In the genomic region with DNA sequence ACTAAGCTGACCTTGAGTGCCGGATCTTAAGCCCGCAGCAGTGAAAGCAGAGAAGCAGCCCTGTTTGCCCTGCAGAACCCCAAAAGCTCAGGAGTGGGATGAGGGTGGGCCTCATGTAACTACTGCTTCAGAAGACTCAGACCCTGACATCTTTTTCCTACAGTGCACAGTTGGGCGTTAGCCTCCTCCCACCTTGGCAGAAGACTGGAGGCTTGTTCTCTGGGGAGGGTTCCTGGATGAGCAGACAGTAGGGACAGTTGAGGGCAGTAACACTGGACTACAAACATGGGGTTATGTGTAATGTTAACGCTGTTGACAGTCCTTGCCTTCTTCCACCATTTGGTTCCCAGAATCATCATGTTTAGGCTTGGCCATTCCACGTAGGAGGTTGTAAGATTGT, we compare ENCODE assay signal across 17 cellular contexts. TPM values are rescaled to one million over a fixed set of nuclear protein-coding genes. Genes with fewer than 3 reads are reported as not detected.
DNase-seq lines count a peak whose midpoint lies in the region; ATAC-seq, FAIRE-seq and TF ChIP-seq lines count a peak whose summit lies in the region.
"Had no signal": no experiment of that assay in that cellular context is flagged by ENCODE, and none has a peak within 500 bp of the region (broad histone marks: within the 10 kb centered on the region; RNA-seq: fewer than 3 reads in every experiment).

No MANE protein-coding gene starts in this region.

- peak overlapping the region; percentile 32 for H3K27ac Mint-ChIP-seq in stimulated activated naive CD8-positive, alpha-beta T cell treated with anti-CD3 and anti-CD28 coated beads, Interleukin-15, Interleukin-2, amounts not matched to agents 100 ng/mL and 50 ng/mL, for 24 hours
- H3K27ac Mint-ChIP-seq in T-helper 17 cell = peak overlapping the region; percentile 29
- H3K27ac Mint-ChIP-seq: CD14-positive monocyte had no signal

- no peak for TF ChIP-seq POLR2A in H54 (IDR thresholded peaks at IDR 0.05; ENCODE audit: low read depth, low read length)

- peaks cover 42% of the 10 kb centered on the region for H3K4me1 Mint-ChIP-seq in stimulated activated naive CD8-positive, alpha-beta T cell treated with anti-CD3 and anti-CD28 coated beads, Interleukin-15, Interleukin-2, amounts not matched to agents 100 ng/mL and 50 ng/mL, for 24 hours (ENCODE audit: low read depth)
- H3K4me1 Mint-ChIP-seq in T-helper 17 cell = peaks cover 4% of the 10 kb centered on the region
- H3K4me1 Mint-ChIP-seq: CD14-positive monocyte, H9 had no signal

- no peaks in the 10 kb centered on the region for H3K27me3 Mint-ChIP-seq in stimulated activated naive CD8-positive, alpha-beta T cell treated with anti-CD3 and anti-CD28 coated beads, Interleukin-15, Interleukin-2, amounts not matched to agents 100 ng/mL and 50 ng/mL, for 24 hours
- H3K27me3 Mint-ChIP-seq in T-helper 17 cell = no peaks in the 10 kb centered on the region
- H3K27me3 Mint-ChIP-seq: CD4-positive, alpha-beta memory T cell had no signal

- FAIRE-seq in H54 (lab: Jason Lieb, UNC) = no peak
- FAIRE-seq: A204.1 had no signal

- H3K4me3 Mint-ChIP-seq in stimulated activated naive CD8-positive, alpha-beta T cell treated with anti-CD3 and anti-CD28 coated beads, Interleukin-15, Interleukin-2, amounts not matched to agents 100 ng/mL and 50 ng/mL, for 24 hours = no peak overlapping the region
- H3K4me3 Mint-ChIP-seq in T-helper 17 cell = no peak overlapping the region
- H3K4me3 Mint-ChIP-seq: CD14-positive monocyte; CD4-positive, alpha-beta memory T cell; H9 had no signal

- DNase-seq in stimulated activated naive CD8-positive, alpha-beta T cell treated with anti-CD3 and anti-CD28 coated beads, Interleukin-15, Interleukin-2, amounts not matched to agents 100 U/mL and 50 U/mL, for 24 hours = no peak
- DNase-seq in T-helper 17 cell = no peak
- DNase-seq in left lobe of liver (ENCODE audit: low spot score) = peak; percentile 68
- DNase-seq in H54 (ENCODE audit: insufficient read length, low spot score) = no peak
- no peak for DNase-seq in GDM1 (lab: John Stamatoyannopoulos, UW)
- no peak for DNase-seq in HuH-7.5 (ENCODE audit: low spot score)
- DNase-seq: CD4-positive, alpha-beta memory T cell; DMS153; DMS79; GF-D8; GOT3; H9 had no signal

- H3K9me3 Mint-ChIP-seq in stimulated activated naive CD8-positive, alpha-beta T cell treated with anti-CD3 and anti-CD28 coated beads, Interleukin-15, Interleukin-2, amounts not matched to agents 100 ng/mL and 50 ng/mL, for 24 hours = no peaks in the 10 kb centered on the region
- H3K9me3 Mint-ChIP-seq: CD14-positive monocyte; CD4-positive, alpha-beta memory T cell; H9 had no signal

- H3K36me3 Mint-ChIP-seq in stimulated activated naive CD8-positive, alpha-beta T cell treated with anti-CD3 and anti-CD28 coated beads, Interleukin-15, Interleukin-2, amounts not matched to agents 100 ng/mL and 50 ng/mL, for 24 hours (ENCODE audit: low read depth) = peaks cover 88% of the 10 kb centered on the region
- H3K36me3 Mint-ChIP-seq in T-helper 17 cell (ENCODE audit: low read depth) = peaks cover 22% of the 10 kb centered on the region

- no peaks in the 10 kb centered on the region for H3K9me3 ChIP-seq in T-helper 17 cell (ENCODE audit: control insufficient read depth, low read length, poor library complexity, severe bottlenecking)
- H3K9me3 ChIP-seq: BLaER1 had no signal

- no peak for ATAC-seq in stimulated activated naive CD8-positive, alpha-beta T cell treated with anti-CD3 and anti-CD28 coated beads, Interleukin-15, Interleukin-2, amounts not matched to agents 100 U/mL and 50 U/mL, for 24 hours
- ATAC-seq in T-helper 17 cell = no peak
- peak; percentile 62 for ATAC-seq in left lobe of liver

RNA-seq across cellular contexts. Expression of a gene that starts 9.6 kb away (rescaled TPM):
- 10 to 100 TPM; 48.8 to 56.9 TPM for total RNA-seq in T-helper 17 cell
- total RNA-seq in left lobe of liver = 35.6 TPM

RNA-seq across cellular contexts. Expression of a gene that starts 32.5 kb away (rescaled TPM):
- under 1 TPM; 0.18 to 0.22 TPM for total RNA-seq in T-helper 17 cell
- not detected for total RNA-seq in left lobe of liver
- total RNA-seq: Daoy had no signal
